9 cellular contexts compared by ENCODE assay signal in the genomic region with DNA sequence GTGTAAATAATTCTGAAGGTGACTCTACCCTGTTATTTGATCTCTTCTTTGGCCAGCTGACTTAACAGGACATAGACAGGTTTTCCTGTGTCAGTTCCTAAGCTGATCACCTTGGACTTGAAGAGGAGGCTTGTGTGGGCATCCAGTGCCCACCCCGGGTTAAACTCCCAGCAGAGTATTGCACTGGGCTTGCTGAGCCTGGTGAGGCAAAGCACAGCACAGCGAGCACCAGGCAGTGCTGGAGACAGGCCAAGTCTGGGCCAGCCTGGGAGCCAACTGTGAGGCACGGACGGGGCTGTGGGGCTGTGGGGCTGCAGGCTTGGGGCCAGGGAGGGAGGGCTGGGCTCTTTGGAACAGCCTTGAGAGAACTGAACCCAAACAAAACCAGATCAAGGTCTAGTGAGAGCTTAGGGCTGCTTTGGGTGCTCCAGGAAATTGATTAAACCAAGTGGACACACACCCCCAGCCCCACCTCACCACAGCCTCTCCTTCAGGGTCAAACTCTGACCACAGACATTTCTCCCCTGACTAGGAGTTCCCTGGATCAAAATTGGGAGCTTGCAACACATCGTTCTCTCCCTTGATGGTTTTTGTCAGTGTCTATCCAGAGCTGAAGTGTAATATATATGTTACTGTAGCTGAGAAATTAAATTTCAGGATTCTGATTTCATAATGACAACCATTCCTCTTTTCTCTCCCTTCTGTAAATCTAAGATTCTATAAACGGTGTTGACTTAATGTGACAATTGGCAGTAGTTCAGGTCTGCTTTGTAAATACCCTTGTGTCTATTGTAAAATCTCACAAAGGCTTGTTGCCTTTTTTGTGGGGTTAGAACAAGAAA. TPM values are rescaled to one million over a fixed set of nuclear protein-coding genes. Genes with fewer than 3 reads are reported as not detected.
DNase-seq lines count a peak whose midpoint lies in the region; ATAC-seq and TF ChIP-seq lines count a peak whose summit lies in the region.
"Had no signal": no experiment of that assay in that cellular context is flagged by ENCODE, and none has a peak within 500 bp of the region (broad histone marks: within the 10 kb centered on the region; RNA-seq: fewer than 3 reads in every experiment).

No MANE protein-coding gene starts in this region.

- H3K36me3 ChIP-seq in RWPE2 (ENCODE audit: low read depth) = no peaks in the 10 kb centered on the region
- no peaks in the 10 kb centered on the region for H3K36me3 ChIP-seq in sigmoid colon

- WGBS in sigmoid colon, 2 donors = 13 to 48% methylated on average over 6 of the region's 6 CpGs

- DNase-seq in LHCN-M2 (ENCODE audit: low read depth) (peak; percentile 19), RWPE2 (ENCODE audit: low spot score) (no peak), globus pallidus (ENCODE audit: low spot score) (peak; percentile 88), sigmoid colon (peak; percentile 76), T-helper 9 cell (no peak)
- DNase-seq: stimulated activated CD4-positive, alpha-beta T cell treated with anti-CD3 and anti-CD28 coated beads, Interleukin-1b, Interleukin-23, amount 100 ng/mL, for 48 hours had no signal

- H3K27ac ChIP-seq in RWPE2 (ENCODE audit: poor library complexity, severe bottlenecking) (no peak overlapping the region), sigmoid colon (peak overlapping the region in 1 of 4 donors; percentile 5)

- TF ChIP-seq CTCF in RWPE2 (IDR thresholded peaks at IDR 0.05; ENCODE audit: poor library complexity, severe bottlenecking) (no peak), sigmoid colon (IDR thresholded peaks at IDR 0.05) (no peak)

- no peaks in the 10 kb centered on the region for H3K9me3 ChIP-seq in RWPE2 (ENCODE audit: severe bottlenecking)
- H3K9me3 ChIP-seq in sigmoid colon = no peaks in the 10 kb centered on the region

- H3K4me3 ChIP-seq in RWPE2 (ENCODE audit: severe bottlenecking) (no peak overlapping the region), sigmoid colon (no peak overlapping the region)
- H3K4me3 ChIP-seq: lung had no signal

- TF ChIP-seq POLR2A in sigmoid colon (IDR thresholded peaks at IDR 0.05) = no peak

- TF ChIP-seq EP300 in sigmoid colon (IDR thresholded peaks at IDR 0.05) = no peak

- no peaks in the 10 kb centered on the region for H3K4me1 ChIP-seq in RWPE2 (ENCODE audit: insufficient read depth, poor library complexity, severe bottlenecking)
- H3K4me1 ChIP-seq in sigmoid colon = peaks cover 0 to 19% (median 8%) of the 10 kb centered on the region in 4 donors

- intact Hi-C loops in sigmoid colon (cut with DNase I) = loop anchor here (2.0 to 10.0 kb wide), 2 partner anchors 209 to 281 kb away; no protein-coding TSS in a partner anchor

- ATAC-seq in RWPE2 (ENCODE audit: low read depth) = 0 out of 3 replicates have a peak, but pooled peaks have one; percentile 33
- ATAC-seq in GM21786 (IDR thresholded peaks at IDR 0.05; ENCODE audit: unreplicated experiment) = no peak
- no peak for ATAC-seq in activated CD4-positive, CD25-positive, alpha-beta regulatory T cell treated with anti-CD3 and anti-CD28 coated beads, Interleukin-2, amount 50 U/mL, for 24 hours

- H3K27me3 ChIP-seq in RWPE2 (ENCODE audit: insufficient read depth, poor library complexity, severe bottlenecking) = no peaks in the 10 kb centered on the region
- no peaks in the 10 kb centered on the region for H3K27me3 ChIP-seq in sigmoid colon

RNA-seq across cellular contexts. Expression of a gene that starts 5.1 kb away (rescaled TPM):
- not detected in 2 replicates for total RNA-seq in LHCN-M2 (2014; rRNA removed)
- not detected for polyA plus RNA-seq in LHCN-M2 (2012)
- total RNA-seq in sigmoid colon = not detected
- polyA plus RNA-seq in sigmoid colon = not detected
- total RNA-seq: lung had no signal
- polyA plus RNA-seq: lung had no signal

Comparison
In these comparisons a context has a peak if more than half of its experiments do, and no peak if none do; other contexts are left out.
1. DNase-seq: peak in LHCN-M2 (single experiment), globus pallidus (single experiment) and sigmoid colon (single experiment); none in RWPE2 (single experiment) and T-helper 9 cell (single experiment).